Comparison of ENCODE assay signal across 1 cellular context in the genomic region with DNA sequence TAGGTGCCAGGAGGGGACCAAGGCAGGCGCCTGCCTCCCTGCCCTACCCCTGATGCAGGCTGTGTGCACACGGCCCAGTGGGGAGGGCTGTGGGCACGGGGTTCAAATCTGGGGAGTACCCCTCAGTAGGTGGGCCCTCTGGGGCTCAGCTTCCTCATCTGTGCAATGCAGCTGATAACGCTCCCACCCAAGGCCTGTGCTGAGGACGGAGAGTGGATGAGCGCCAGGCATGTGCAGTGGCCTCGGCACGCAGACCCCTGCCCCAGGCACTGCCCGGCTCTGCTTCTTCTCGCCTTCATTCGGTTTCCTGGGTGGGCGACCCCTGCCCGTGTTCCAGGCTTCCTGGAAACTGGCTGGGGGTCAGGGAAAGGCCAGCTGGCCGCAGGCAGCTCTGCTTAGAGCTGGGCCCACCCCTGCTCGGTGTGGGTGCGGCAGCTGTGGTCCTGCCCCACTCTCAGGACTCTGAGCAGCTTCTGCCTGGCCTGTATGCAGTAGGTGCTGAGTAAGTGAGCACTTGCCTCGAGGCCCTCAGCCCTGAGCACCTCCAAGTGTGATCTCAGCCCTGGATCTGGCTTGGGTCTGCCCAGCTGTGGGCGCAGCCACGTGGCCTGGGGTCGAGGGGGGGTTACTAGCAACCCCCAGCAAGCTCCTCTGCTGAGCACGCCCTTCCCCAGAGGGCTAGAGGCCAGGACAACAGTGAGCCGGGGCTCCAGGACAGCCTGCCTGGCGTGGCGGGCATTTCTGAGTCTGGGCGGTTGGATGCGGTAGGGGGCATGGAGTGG.
A peak's percentile ranks its signal among the peaks of the same experiment; 100 is the strongest.
TF ChIP-seq lines count a peak whose summit lies in the region.

No MANE protein-coding gene starts in this region.

TF ChIP-seq in K562, 482 proteins besides CTCF, POLR2A, EP300 and RAD21 (continued from another document and continues in another):
- TF ChIP-seq ZNF280B (CRISPR knock-in tag; IDR thresholded peaks at IDR 0.05) (no peak), ELF4 (CRISPR knock-in tag; IDR thresholded peaks at IDR 0.05) (no peak), HEY1 (CRISPR knock-in tag; IDR thresholded peaks at IDR 0.05; ENCODE audit: borderline replicate concordance) (no peak), TSC22D4 (tag; IDR thresholded peaks at IDR 0.05) (no peak), ZZZ3 (IDR thresholded peaks at IDR 0.05) (no peak), NCOR1 (IDR thresholded peaks at IDR 0.05) (no peak), KAT2B (IDR thresholded peaks at IDR 0.05; ENCODE audit: low read depth, low read length) (no peak), HNRNPUL1 (IDR thresholded peaks at IDR 0.05; ENCODE audit: low read length) (no peak), ZNF184 (CRISPR knock-in tag; IDR thresholded peaks at IDR 0.05) (no peak), DLX4 (CRISPR knock-in tag; IDR thresholded peaks at IDR 0.05) (no peak), ATF3 (IDR thresholded peaks at IDR 0.05) (no peak), ATF3 (CRISPR knock-in tag; conservative IDR thresholded peaks at IDR 0.05) (no peak), HDAC3 (IDR thresholded peaks at IDR 0.05; ENCODE audit: borderline replicate concordance, partially characterized antibody) (no peak), ZNF449 (CRISPR knock-in tag; IDR thresholded peaks at IDR 0.05) (no peak), ZKSCAN1 (IDR thresholded peaks at IDR 0.05; ENCODE audit: low read depth, low read length) (no peak), IRF2 (CRISPR knock-in tag; IDR thresholded peaks at IDR 0.05) (no peak), PHF20 (IDR thresholded peaks at IDR 0.05; ENCODE audit: partially characterized antibody) (no peak), ADNP (tag; IDR thresholded peaks at IDR 0.05) (no peak), SIRT6 (IDR thresholded peaks at IDR 0.05; ENCODE audit: low read depth, low read length) (no peak), NR2F6 (CRISPR knock-in tag; IDR thresholded peaks at IDR 0.05) (no peak), XRCC4 (IDR thresholded peaks at IDR 0.05; ENCODE audit: extremely low read depth, insufficient read depth, insufficient read length) (no peak), RHOXF2B (CRISPR knock-in tag; conservative IDR thresholded peaks at IDR 0.05) (no peak), CEBPB (tag; IDR thresholded peaks at IDR 0.05) (no peak), SP1 (CRISPR knock-in tag; IDR thresholded peaks at IDR 0.05) (no peak), LEF1 (IDR thresholded peaks at IDR 0.05) (no peak), KLF16 (IDR thresholded peaks at IDR 0.05) (no peak; the same call in 1 of the 2 replicates), PHF8 (IDR thresholded peaks at IDR 0.05; ENCODE audit: borderline replicate concordance, low read length) (peak; percentile 10; the same call in 1 of the 2 replicates), ZFX (CRISPR knock-in tag; IDR thresholded peaks at IDR 0.05) (peak; percentile 74), ZBTB33 (CRISPR knock-in tag; IDR thresholded peaks at IDR 0.05) (no peak), TGIF2 (CRISPR knock-in tag; IDR thresholded peaks at IDR 0.05) (no peak), ZNF644 (tag; IDR thresholded peaks at IDR 0.05; ENCODE audit: low read depth) (no peak), TAF7 (tag; IDR thresholded peaks at IDR 0.05) (no peak), MYNN (IDR thresholded peaks at IDR 0.05) (peak; percentile 35; the same call in 1 of the 2 replicates), MYNN (CRISPR knock-in tag; IDR thresholded peaks at IDR 0.05) (no peak), FOXJ3 (CRISPR knock-in tag; IDR thresholded peaks at IDR 0.05) (no peak), CHD2 (IDR thresholded peaks at IDR 0.05; ENCODE audit: low read depth, low read length) (no peak), ZBTB49 (CRISPR knock-in tag; IDR thresholded peaks at IDR 0.05; ENCODE audit: borderline replicate concordance) (no peak), SIN3B (IDR thresholded peaks at IDR 0.05; ENCODE audit: low read depth) (no peak), MYBL2 (IDR thresholded peaks at IDR 0.05; ENCODE audit: low read depth) (no peak), MYBL2 (CRISPR knock-in tag; IDR thresholded peaks at IDR 0.05; ENCODE audit: borderline replicate concordance) (no peak), BRD4 (IDR thresholded peaks at IDR 0.05) (no peak), NFE2L1 (tag; IDR thresholded peaks at IDR 0.05; ENCODE audit: borderline replicate concordance, low read depth) (no peak), CREBBP (IDR thresholded peaks at IDR 0.05; ENCODE audit: low read depth, low read length) (no peak), ZNF57 (CRISPR knock-in tag; IDR thresholded peaks at IDR 0.05) (no peak), THRA (IDR thresholded peaks at IDR 0.05) (no peak), POLR3G (IDR thresholded peaks at IDR 0.05; ENCODE audit: extremely low read depth, insufficient read length, insufficient replicate concordance) (no peak), MCM3 (IDR thresholded peaks at IDR 0.05) (no peak)
- TF ChIP-seq, protein P1, sequence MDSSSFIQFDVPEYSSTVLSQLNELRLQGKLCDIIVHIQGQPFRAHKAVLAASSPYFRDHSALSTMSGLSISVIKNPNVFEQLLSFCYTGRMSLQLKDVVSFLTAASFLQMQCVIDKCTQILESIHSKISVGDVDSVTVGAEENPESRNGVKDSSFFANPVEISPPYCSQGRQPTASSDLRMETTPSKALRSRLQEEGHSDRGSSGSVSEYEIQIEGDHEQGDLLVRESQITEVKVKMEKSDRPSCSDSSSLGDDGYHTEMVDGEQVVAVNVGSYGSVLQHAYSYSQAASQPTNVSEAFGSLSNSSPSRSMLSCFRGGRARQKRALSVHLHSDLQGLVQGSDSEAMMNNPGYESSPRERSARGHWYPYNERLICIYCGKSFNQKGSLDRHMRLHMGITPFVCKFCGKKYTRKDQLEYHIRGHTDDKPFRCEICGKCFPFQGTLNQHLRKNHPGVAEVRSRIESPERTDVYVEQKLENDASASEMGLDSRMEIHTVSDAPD (CRISPR knock-in tag; IDR thresholded peaks at IDR 0.05) = no peak
- TF ChIP-seq, protein P2, sequence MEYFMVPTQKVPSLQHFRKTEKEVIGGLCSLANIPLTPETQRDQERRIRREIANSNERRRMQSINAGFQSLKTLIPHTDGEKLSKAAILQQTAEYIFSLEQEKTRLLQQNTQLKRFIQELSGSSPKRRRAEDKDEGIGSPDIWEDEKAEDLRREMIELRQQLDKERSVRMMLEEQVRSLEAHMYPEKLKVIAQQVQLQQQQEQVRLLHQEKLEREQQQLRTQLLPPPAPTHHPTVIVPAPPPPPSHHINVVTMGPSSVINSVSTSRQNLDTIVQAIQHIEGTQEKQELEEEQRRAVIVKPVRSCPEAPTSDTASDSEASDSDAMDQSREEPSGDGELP (CRISPR knock-in tag; IDR thresholded peaks at IDR 0.05; ENCODE audit: borderline replicate concordance) = peak; percentile 76
- TF ChIP-seq, protein P3, sequence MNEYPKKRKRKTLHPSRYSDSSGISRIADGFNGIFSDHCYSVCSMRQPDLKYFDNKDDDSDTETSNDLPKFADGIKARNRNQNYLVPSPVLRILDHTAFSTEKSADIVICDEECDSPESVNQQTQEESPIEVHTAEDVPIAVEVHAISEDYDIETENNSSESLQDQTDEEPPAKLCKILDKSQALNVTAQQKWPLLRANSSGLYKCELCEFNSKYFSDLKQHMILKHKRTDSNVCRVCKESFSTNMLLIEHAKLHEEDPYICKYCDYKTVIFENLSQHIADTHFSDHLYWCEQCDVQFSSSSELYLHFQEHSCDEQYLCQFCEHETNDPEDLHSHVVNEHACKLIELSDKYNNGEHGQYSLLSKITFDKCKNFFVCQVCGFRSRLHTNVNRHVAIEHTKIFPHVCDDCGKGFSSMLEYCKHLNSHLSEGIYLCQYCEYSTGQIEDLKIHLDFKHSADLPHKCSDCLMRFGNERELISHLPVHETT (CRISPR knock-in tag; conservative IDR thresholded peaks at IDR 0.05 in 1 of 2, IDR thresholded peaks at IDR 0.05 in 1 of 2) = no peak
- TF ChIP-seq, protein P4, sequence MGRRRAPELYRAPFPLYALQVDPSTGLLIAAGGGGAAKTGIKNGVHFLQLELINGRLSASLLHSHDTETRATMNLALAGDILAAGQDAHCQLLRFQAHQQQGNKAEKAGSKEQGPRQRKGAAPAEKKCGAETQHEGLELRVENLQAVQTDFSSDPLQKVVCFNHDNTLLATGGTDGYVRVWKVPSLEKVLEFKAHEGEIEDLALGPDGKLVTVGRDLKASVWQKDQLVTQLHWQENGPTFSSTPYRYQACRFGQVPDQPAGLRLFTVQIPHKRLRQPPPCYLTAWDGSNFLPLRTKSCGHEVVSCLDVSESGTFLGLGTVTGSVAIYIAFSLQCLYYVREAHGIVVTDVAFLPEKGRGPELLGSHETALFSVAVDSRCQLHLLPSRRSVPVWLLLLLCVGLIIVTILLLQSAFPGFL (CRISPR knock-in tag; IDR thresholded peaks at IDR 0.05) = no peak
